17 cellular contexts compared by ENCODE assay signal in genomic region chr22:28208797-28209196, GRCh38.
A peak's percentile ranks its signal among the peaks of the same experiment; 100 is the strongest.
DNase-seq lines count a peak whose midpoint lies in the region; ATAC-seq and TF ChIP-seq lines count a peak whose summit lies in the region.
"Had no signal": no experiment of that assay in that cellular context is flagged by ENCODE, and none has a peak within 500 bp of the region (broad histone marks: within the 10 kb centered on the region; RNA-seq: fewer than 3 reads in every experiment).

No MANE protein-coding gene starts in this region.

- 90 to 94% methylated on average over 2 of the region's 2 CpGs for WGBS in endodermal cell (ENCODE audit: insufficient coverage in 1 of 2, insufficient read length in 1 of 2), 2 experiments

- H3K9me3 ChIP-seq in endodermal cell (ENCODE audit: control insufficient read depth, low read length), result no peaks in the 10 kb centered on the region
- no peaks in the 10 kb centered on the region for H3K9me3 ChIP-seq in neural progenitor cell (ENCODE audit: low read depth)
- H3K9me3 ChIP-seq: A549, Caco-2 had no signal

- H3K36me3 ChIP-seq in endodermal cell (ENCODE audit: control insufficient read depth, insufficient read depth, low read length) (no peaks in the 10 kb centered on the region), neural progenitor cell (no peaks in the 10 kb centered on the region)

- no peak for ATAC-seq in HG03521 (IDR thresholded peaks at IDR 0.05; ENCODE audit: unreplicated experiment)
- no peak for ATAC-seq in activated CD4-positive, alpha-beta T cell treated with anti-CD3 and anti-CD28 coated beads for 36 hours
- ATAC-seq: A549 had no signal

- H3K4me3 ChIP-seq in endodermal cell (ENCODE audit: low read length), result peak overlapping the region; percentile 41
- no peak overlapping the region for H3K4me3 ChIP-seq in neural progenitor cell
- H3K4me3 ChIP-seq: A549 had no signal

- CTCF ChIA-PET in Calu3 (lab: Charles Lee), result interaction anchor here (0.6 kb wide), 1 partner anchor 30 kb away, joined by 3 read pairs; no protein-coding TSS in a partner anchor
- CTCF ChIA-PET in activated CD4-positive, alpha-beta T cell treated with anti-CD3 and anti-CD28 coated beads for 36 hours (lab: Charles Lee), result interaction anchor here (0.5 kb wide), 1 partner anchor 47 kb away, joined by 3 read pairs; no protein-coding TSS in a partner anchor

- TF ChIP-seq CTCF in Calu3 (IDR thresholded peaks at IDR 0.05; ENCODE audit: unreplicated experiment) (no peak), endodermal cell (conservative IDR thresholded peaks at IDR 0.05) (no peak), neural progenitor cell (IDR thresholded peaks at IDR 0.05) (no peak)

- intact Hi-C loops in Calu3 (cut with micrococcal nuclease; ENCODE audit: unreplicated experiment), result no loop called here
- intact Hi-C loops in activated CD4-positive, alpha-beta T cell treated with anti-CD3 and anti-CD28 coated beads for 36 hours (cut with DNase I, micrococcal nuclease), result no loop called here

- H3K36me3 Mint-ChIP-seq in Calu3 (ENCODE audit: insufficient read depth, unreplicated experiment) (no peaks in the 10 kb centered on the region), endodermal cell (ENCODE audit: low read depth) (peaks cover 2% of the 10 kb centered on the region), neural progenitor cell (peaks cover 6% of the 10 kb centered on the region)
- no peaks in the 10 kb centered on the region for H3K36me3 Mint-ChIP-seq in activated CD4-positive, alpha-beta T cell treated with anti-CD3 and anti-CD28 coated beads for 36 hours (ENCODE audit: low read depth)

- no peaks in the 10 kb centered on the region for H4K20me1 ChIP-seq in neural progenitor cell (ENCODE audit: low read depth)

- peak overlapping the region; percentile 39 for H3K4me3 Mint-ChIP-seq in Calu3 (ENCODE audit: low read depth, unreplicated experiment)
- H3K4me3 Mint-ChIP-seq in endodermal cell, result no peak overlapping the region
- H3K4me3 Mint-ChIP-seq in neural progenitor cell, result no peak overlapping the region
- H3K4me3 Mint-ChIP-seq in activated CD4-positive, alpha-beta T cell treated with anti-CD3 and anti-CD28 coated beads for 36 hours, result no peak overlapping the region
- H3K4me3 Mint-ChIP-seq: CD4-positive, alpha-beta T cell had no signal

- no peaks in the 10 kb centered on the region for H3K4me1 Mint-ChIP-seq in Calu3 (ENCODE audit: low read depth, unreplicated experiment)
- H3K4me1 Mint-ChIP-seq in endodermal cell, result peaks cover 13% of the 10 kb centered on the region
- H3K4me1 Mint-ChIP-seq in neural progenitor cell, result peaks cover 29% of the 10 kb centered on the region
- H3K4me1 Mint-ChIP-seq in activated CD4-positive, alpha-beta T cell treated with anti-CD3 and anti-CD28 coated beads for 36 hours, result no peaks in the 10 kb centered on the region

- BruUV-seq in Calu3 (replicated peaks; lab: Mats Ljungman, UMichigan), result no TSS peak

- POLR2A ChIA-PET in activated CD4-positive, alpha-beta T cell treated with anti-CD3 and anti-CD28 coated beads for 36 hours (lab: Charles Lee), result no interaction called here

- no peak overlapping the region for H3K27ac Mint-ChIP-seq in Calu3 (ENCODE audit: unreplicated experiment)
- no peak overlapping the region for H3K27ac Mint-ChIP-seq in endodermal cell
- H3K27ac Mint-ChIP-seq in neural progenitor cell, result no peak overlapping the region
- no peak overlapping the region for H3K27ac Mint-ChIP-seq in activated CD4-positive, alpha-beta T cell treated with anti-CD3 and anti-CD28 coated beads for 36 hours
- H3K27ac Mint-ChIP-seq: CD4-positive, alpha-beta T cell; H9 had no signal

- no peaks in the 10 kb centered on the region for H3K4me1 ChIP-seq in endodermal cell (ENCODE audit: control insufficient read depth, insufficient read depth, low read length)
- peaks cover 14% of the 10 kb centered on the region for H3K4me1 ChIP-seq in neural progenitor cell
- H3K4me1 ChIP-seq: A549, Caco-2 had no signal

- H3K27me3 ChIP-seq in endodermal cell (ENCODE audit: control insufficient read depth, insufficient read depth, low read length, poor library complexity, severe bottlenecking), result no peaks in the 10 kb centered on the region
- H3K27me3 ChIP-seq in neural progenitor cell, result no peaks in the 10 kb centered on the region

- no peak for DNase-seq in Calu3
- DNase-seq in SK-N-DZ (ENCODE audit: low spot score), result peak; percentile 67
- no peak for DNase-seq in endodermal cell
- DNase-seq in neural progenitor cell (ENCODE audit: low spot score), result no peak
- DNase-seq in NCI-H2029 treated with DMSO at 0.1 percent for 48 hours (lab: John Stamatoyannopoulos, UW), result no peak
- no peak for DNase-seq in activated CD4-positive, alpha-beta T cell treated with anti-CD3 and anti-CD28 coated beads for 36 hours
- DNase-seq: AML-193; Caco-2; CD4-positive, alpha-beta T cell; DMS153; DMS79; GDM1 had no signal

- no peak overlapping the region for H3K9ac ChIP-seq in endodermal cell (ENCODE audit: extremely low read depth, low read length, poor library complexity, severe bottlenecking)
- H3K9ac ChIP-seq in neural progenitor cell, result no peak overlapping the region

- peaks cover 6% of the 10 kb centered on the region for H3K9me3 Mint-ChIP-seq in Calu3 (ENCODE audit: low read depth, unreplicated experiment)
- peaks cover 27% of the 10 kb centered on the region for H3K9me3 Mint-ChIP-seq in endodermal cell
- H3K9me3 Mint-ChIP-seq in neural progenitor cell, result peaks cover 18% of the 10 kb centered on the region
- peaks cover 14% of the 10 kb centered on the region for H3K9me3 Mint-ChIP-seq in activated CD4-positive, alpha-beta T cell treated with anti-CD3 and anti-CD28 coated beads for 36 hours (ENCODE audit: low read depth)

- no peaks in the 10 kb centered on the region for H3K79me2 ChIP-seq in neural progenitor cell (ENCODE audit: low read depth)

- H3K27ac ChIP-seq in endodermal cell (ENCODE audit: low read depth, low read length), result no peak overlapping the region
- H3K27ac ChIP-seq in neural progenitor cell, result no peak overlapping the region
- H3K27ac ChIP-seq: 22Rv1, A549, C4-2B had no signal

- peaks cover 33% of the 10 kb centered on the region for H3K27me3 Mint-ChIP-seq in Calu3 (ENCODE audit: unreplicated experiment)
- H3K27me3 Mint-ChIP-seq in endodermal cell (ENCODE audit: insufficient read depth), result peaks cover 39% of the 10 kb centered on the region
- peaks cover 8% of the 10 kb centered on the region for H3K27me3 Mint-ChIP-seq in neural progenitor cell (ENCODE audit: insufficient read depth, low read depth)
- H3K27me3 Mint-ChIP-seq in activated CD4-positive, alpha-beta T cell treated with anti-CD3 and anti-CD28 coated beads for 36 hours, result no peaks in the 10 kb centered on the region
- H3K27me3 Mint-ChIP-seq: CD4-positive, alpha-beta T cell had no signal

- H3K4me2 ChIP-seq in neural progenitor cell, result peak overlapping the region; percentile 56
- H3K4me2 ChIP-seq: A549 had no signal

- no peaks in the 10 kb centered on the region for H3F3A ChIP-seq in neural progenitor cell (ENCODE audit: low read depth)

- H2AFZ ChIP-seq in neural progenitor cell (replicated peaks), result no peak overlapping the region
